Comparison of ENCODE assay signal across 9 cellular contexts in genomic region chr2:68767031-68767961, GRCh38. TPM values are rescaled to one million over a fixed set of nuclear protein-coding genes. Genes with fewer than 3 reads are reported as not detected.
A peak's percentile ranks its signal among the peaks of the same experiment; 100 is the strongest.
DNase-seq lines count a peak whose midpoint lies in the region; ATAC-seq and TF ChIP-seq lines count a peak whose summit lies in the region.
"Had no signal": no experiment of that assay in that cellular context is flagged by ENCODE, and none has a peak within 500 bp of the region (broad histone marks: within the 10 kb centered on the region; RNA-seq: fewer than 3 reads in every experiment).

No MANE protein-coding gene starts in this region.

- TF ChIP-seq CTCF in SU-DHL-6 (IDR thresholded peaks at IDR 0.05; ENCODE audit: insufficient read depth, low read length, poor library complexity, severe bottlenecking) (no peak), colonic mucosa (IDR thresholded peaks at IDR 0.05) (no peak), thyroid gland (IDR thresholded peaks at IDR 0.05) (no peak), psoas muscle (IDR thresholded peaks at IDR 0.05) (no peak)

- H3F3A ChIP-seq in SU-DHL-6 (ENCODE audit: insufficient read depth) = peaks cover 81% of the 10 kb centered on the region

- H3K4me1 ChIP-seq in colonic mucosa (peaks cover 6% of the 10 kb centered on the region), thyroid gland (peaks cover 37 to 61% of the 10 kb centered on the region in 2 donors), psoas muscle (peaks cover 7% of the 10 kb centered on the region)

- WGBS in thyroid gland, 2 donors = 69 to 71% methylated on average over 19 of the region's 19 CpGs
- 74 to 85% (median 79%) methylated on average over 19 of the region's 19 CpGs for WGBS in psoas muscle, 3 donors

- no peaks in the 10 kb centered on the region for H3K27me3 ChIP-seq in SU-DHL-6 (ENCODE audit: low read length)
- H3K27me3 ChIP-seq in colonic mucosa = no peaks in the 10 kb centered on the region
- no peaks in the 10 kb centered on the region for H3K27me3 ChIP-seq in thyroid gland
- H3K27me3 ChIP-seq in psoas muscle (ENCODE audit: insufficient read depth in 3 of 3, low read length in 2 of 3) = peaks cover 0 to 4% (median 0%) of the 10 kb centered on the region in 3 donors

- H4K20me1 ChIP-seq in SU-DHL-6 (ENCODE audit: low read depth, low read length) = no peaks in the 10 kb centered on the region

- peak; percentile 22 to 23 for ATAC-seq in activated CD4-positive, CD25-positive, alpha-beta regulatory T cell treated with anti-CD3 and anti-CD28 coated beads, Interleukin-2, amount 50 U/mL, for 24 hours
- no peak for ATAC-seq in psoas muscle

- H3K9me3 ChIP-seq in SU-DHL-6 (ENCODE audit: insufficient read depth, low read length) (no peaks in the 10 kb centered on the region), colonic mucosa (no peaks in the 10 kb centered on the region), thyroid gland (no peaks in the 10 kb centered on the region), psoas muscle (no peaks in the 10 kb centered on the region)

- H3K36me3 ChIP-seq in SU-DHL-6 (ENCODE audit: low read length) (no peaks in the 10 kb centered on the region), colonic mucosa (no peaks in the 10 kb centered on the region), thyroid gland (no peaks in the 10 kb centered on the region), psoas muscle (ENCODE audit: insufficient read depth in 1 of 2, low read depth in 1 of 2) (no peaks in the 10 kb centered on the region)

- no peak overlapping the region for H2AFZ ChIP-seq in SU-DHL-6 (ENCODE audit: low read depth, low read length, severe bottlenecking)

- peaks cover 50% of the 10 kb centered on the region for H3K79me2 ChIP-seq in SU-DHL-6 (ENCODE audit: insufficient read depth, low read length)

- H3K4me3 ChIP-seq in SU-DHL-6 (ENCODE audit: insufficient read depth, low read length, poor library complexity, severe bottlenecking) = peak overlapping the region; percentile 17
- no peak overlapping the region for H3K4me3 ChIP-seq in colonic mucosa
- H3K4me3 ChIP-seq in thyroid gland (replicated peaks in 1 of 3) = no peak overlapping the region
- no peak overlapping the region for H3K4me3 ChIP-seq in psoas muscle

- H3K9ac ChIP-seq in SU-DHL-6 (ENCODE audit: low read length) (peak overlapping the region; percentile 68), colonic mucosa (ENCODE audit: low read depth in 2 of 2, low read length in 2 of 2) (peak overlapping the region; percentile 3 to 41)

- no peak for TF ChIP-seq POLR2A in thyroid gland (IDR thresholded peaks at IDR 0.05)

- no peaks in the 10 kb centered on the region for H3K9me2 ChIP-seq in SU-DHL-6 (replicated peaks; ENCODE audit: insufficient read depth, low read length)

- intact Hi-C loops in colonic mucosa (cut with DNase I) (no loop called here), thyroid gland (cut with DNase I) (no loop called here), psoas muscle (cut with DNase I) (no loop called here)

- H3K27ac ChIP-seq in SU-DHL-6 (ENCODE audit: low read depth, low read length) (peak overlapping the region; percentile 99), colonic mucosa (peak overlapping the region; percentile 65), thyroid gland (peak overlapping the region; percentile 48 to 84 (median 72)), psoas muscle (no peak overlapping the region)

- H3K4me2 ChIP-seq in SU-DHL-6 (ENCODE audit: low read depth, low read length, poor library complexity, severe bottlenecking) = peak overlapping the region; percentile 82

- DNase-seq in activated CD4-positive, CD25-positive, alpha-beta regulatory T cell treated with anti-CD3 and anti-CD28 coated beads, Interleukin-2, amount 50 U/mL, for 72 hours = no peak
- DNase-seq in colonic mucosa (peak; percentile 29), thyroid gland (peak; percentile 70 to 79), Kasumi-1 (lab: John Stamatoyannopoulos, UW) (no peak), SIG-M5 treated with dmso at 0.1 percent for 504 hours (lab: John Stamatoyannopoulos, UW; ENCODE audit: unreplicated experiment) (no peak), psoas muscle (no peak)

RNA-seq across cellular contexts. Expression of gene ARHGAP25, which starts 32.7 kb away (rescaled TPM):
- 1 to 10 TPM; 3.6 to 3.7 TPM for total RNA-seq in colonic mucosa
- total RNA-seq in thyroid gland = 10 to 100 TPM in 1 of 4 donors, 1 to 10 TPM in 3; 4.0 to 11.7 (median 6.9) TPM
- 1 to 10 TPM; 1.8 to 4.8 (median 2.2) TPM for total RNA-seq in psoas muscle
- polyA plus RNA-seq in psoas muscle = 1 to 10 TPM; 1.1 to 1.9 (median 1.6) TPM
- total RNA-seq: HT1080 had no signal

Comparison
In these comparisons a context has a peak if more than half of its experiments do, and no peak if none do; other contexts are left out.
1. ATAC-seq: peak in activated CD4-positive, CD25-positive, alpha-beta regulatory T cell treated with anti-CD3 and anti-CD28 coated beads, Interleukin-2, amount 50 U/mL, for 24 hours (2 of 2); none in psoas muscle (0 of 4).
2. DNase-seq: peak in colonic mucosa (single experiment) and thyroid gland (2 of 2); none in activated CD4-positive, CD25-positive, alpha-beta regulatory T cell treated with anti-CD3 and anti-CD28 coated beads, Interleukin-2, amount 50 U/mL, for 72 hours (single experiment), Kasumi-1 (0 of 2), SIG-M5 treated with dmso at 0.1 percent for 504 hours (single experiment) and psoas muscle (0 of 2).